Comparison of ENCODE assay signal across 17 cellular contexts in genomic region chr3:31836397-31837075, GRCh38.
"Had no signal": no experiment of that assay in that cellular context is flagged by ENCODE, and none has a peak within 500 bp of the region (broad histone marks: within the 10 kb centered on the region; RNA-seq: fewer than 3 reads in every experiment).

No MANE protein-coding gene starts in this region.

- H3K9me3 ChIP-seq: esophagus squamous epithelium, gastroesophageal sphincter, thyroid gland had no signal

- H3K4me3 ChIP-seq: esophagus squamous epithelium, gastroesophageal sphincter, thyroid gland had no signal

- H3K4me3 Mint-ChIP-seq: activated T-cell treated with anti-CD3 and anti-CD28 coated beads, Interleukin-2, amount 50 U/mL, for 24 hours; endodermal cell; neural crest cell had no signal

- ATAC-seq: gastroesophageal sphincter, left ventricle myocardium superior had no signal

- H3K36me3 ChIP-seq: esophagus squamous epithelium, gastroesophageal sphincter, thyroid gland had no signal

- H3K27ac ChIP-seq: esophagus squamous epithelium, gastroesophageal sphincter, thyroid gland, VCaP had no signal

- H3K27ac Mint-ChIP-seq: activated T-cell treated with anti-CD3 and anti-CD28 coated beads, Interleukin-2, amount 50 U/mL, for 24 hours; activated T-helper 2 cell treated with anti-CD3 and anti-CD28 coated beads, Interferon-gamma antibody, Interleukin-2, Interleukin-4, amounts not matched to agents 10 μg/mL and 5 μg/mL and 100 μg/mL, durations not matched to agents 14 hours and 24 hours and 36 hours; endodermal cell had no signal

- DNase-seq: activated CD8-positive, alpha-beta memory T cell treated with anti-CD3 and anti-CD28 coated beads, Interleukin-2, amount 50 U/mL, for 4 hours; activated naive CD4-positive, alpha-beta T cell; activated T-cell treated with anti-CD3 and anti-CD28 coated beads, Interleukin-2, amount 50 U/mL, for 24 hours; cerebellar nuclear complex; cortex of kidney; endodermal cell; esophagus squamous epithelium; head of caudate nucleus; hypothalamus; left ventricle myocardium superior; stimulated activated CD4-positive, alpha-beta T cell treated with anti-CD3 and anti-CD28 coated beads, Interleukin-2, amount 100 ng/mL, for 48 hours; stimulated activated naive CD4-positive, alpha-beta T cell treated with Interleukin-2 at 50 U/mL for 16 hours; thyroid gland had no signal

- H3K4me1 Mint-ChIP-seq: neural crest cell had no signal

- H3K9me3 Mint-ChIP-seq: activated T-cell treated with anti-CD3 and anti-CD28 coated beads, Interleukin-2, amount 50 U/mL, for 24 hours; activated T-helper 2 cell treated with anti-CD3 and anti-CD28 coated beads, Interferon-gamma antibody, Interleukin-2, Interleukin-4, amounts not matched to agents 10 μg/mL and 5 μg/mL and 100 μg/mL, durations not matched to agents 14 hours and 24 hours and 36 hours; neural crest cell had no signal

- H3K27me3 ChIP-seq: esophagus squamous epithelium, gastroesophageal sphincter, thyroid gland had no signal

- H3K4me1 ChIP-seq: gastroesophageal sphincter had no signal
